In the genomic region with DNA sequence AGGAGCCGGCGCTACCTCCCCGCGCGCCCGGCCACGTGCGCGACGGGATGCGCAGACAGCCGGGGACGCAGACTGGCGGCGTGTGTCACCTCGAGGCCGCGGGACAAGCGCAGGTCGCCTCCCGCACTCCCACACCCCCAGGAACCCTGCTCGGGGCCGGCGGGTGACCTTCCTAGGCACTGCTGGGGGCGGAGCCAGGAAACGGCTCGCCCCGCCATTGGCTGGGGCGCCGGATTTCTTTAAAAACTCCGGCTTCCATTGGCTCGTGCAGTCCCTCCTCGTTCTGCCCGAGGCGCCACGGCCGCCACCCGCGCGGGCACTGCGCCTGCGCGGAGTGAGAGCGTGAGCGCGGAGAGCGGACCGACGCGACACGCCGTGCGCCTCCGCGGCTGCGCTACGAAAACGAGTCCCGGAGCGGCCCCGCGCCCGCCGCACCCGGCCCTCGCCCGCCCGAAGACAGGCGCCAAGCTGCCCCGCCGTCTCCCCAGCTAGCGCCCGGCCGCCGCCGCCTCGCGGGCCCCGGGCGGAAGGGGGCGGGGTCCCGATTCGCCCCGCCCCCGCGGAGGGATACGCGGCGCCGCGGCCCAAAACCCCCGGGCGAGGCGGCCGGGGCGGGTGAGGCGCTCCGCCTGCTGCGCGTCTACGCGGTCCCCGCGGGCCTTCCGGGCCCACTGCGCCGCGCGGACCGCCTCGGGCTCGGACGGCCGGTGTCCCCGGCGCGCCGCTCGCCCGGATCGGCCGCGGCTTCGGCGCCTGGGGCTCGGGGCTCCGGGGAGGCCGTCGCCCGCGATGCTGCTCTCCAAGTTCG, we compare ENCODE assay signal across 8 cellular contexts. TPM values are rescaled to one million over a fixed set of nuclear protein-coding genes. Genes with fewer than 3 reads are reported as not detected.
DNase-seq lines count a peak whose midpoint lies in the region; TF ChIP-seq lines count a peak whose summit lies in the region.

A gene (plus strand): TSS at position 614 of the 808 bp plus-strand sequence. CDS start 176 bp downstream, at position 790.

- no peaks in the 10 kb centered on the region for H3K27me3 ChIP-seq in effector memory CD4-positive, alpha-beta T cell (replicated peaks; ENCODE audit: control insufficient read depth, insufficient read depth, low read length, poor library complexity, severe bottlenecking)

- peak within 1 kb of the TSS; percentile 89 for H3K4me3 ChIP-seq in effector memory CD4-positive, alpha-beta T cell (ENCODE audit: insufficient read depth, low read depth, low read length, poor library complexity, severe bottlenecking)

- peaks cover 17% of the 10 kb centered on the region for H3K36me3 ChIP-seq in effector memory CD4-positive, alpha-beta T cell (ENCODE audit: control insufficient read depth, insufficient read depth, low read length)

- DNase-seq in COLO829 (ENCODE audit: low spot score): peak; percentile 98
- DNase-seq in GM20000 (ENCODE audit: low spot score): peak; percentile 99
- peak; percentile 95 for DNase-seq in HT-29 (ENCODE audit: low spot score)
- peak; percentile 94 for DNase-seq in NOMO-1 treated with DMSO at 0.1 percent for 48 hours (lab: John Stamatoyannopoulos, UW; ENCODE audit: unreplicated experiment)
- peak; percentile 87 to 92 for DNase-seq in activated CD8-positive, alpha-beta memory T cell treated with anti-CD3 and anti-CD28 coated beads for 4 hours (ENCODE audit: low read depth in 2 of 2)
- peak; percentile 89 to 93 (median 90) for DNase-seq in effector memory CD4-positive, alpha-beta T cell
- peak; percentile 98 for DNase-seq in medulla oblongata (ENCODE audit: extremely low spot score)
- DNase-seq in stimulated activated CD4-positive, alpha-beta T cell treated with anti-CD3 and anti-CD28 coated beads, TNF-alpha, amount 100 ng/mL, for 48 hours (ENCODE audit: low read depth in 3 of 3): peak; percentile 86 to 93 (median 90)

- peaks cover 31% of the 10 kb centered on the region for H3K4me1 ChIP-seq in effector memory CD4-positive, alpha-beta T cell (ENCODE audit: control insufficient read depth, insufficient read depth, low read length, poor library complexity, severe bottlenecking)

- TF ChIP-seq CTCF in GM20000 (IDR thresholded peaks at IDR 0.05; ENCODE audit: extremely low read depth, missing control alignments): no peak

- H3K27ac ChIP-seq in effector memory CD4-positive, alpha-beta T cell (ENCODE audit: insufficient read depth, low read length, poor library complexity, severe bottlenecking): peak within 1 kb of the TSS; percentile 97

- H3K9me3 ChIP-seq in effector memory CD4-positive, alpha-beta T cell (ENCODE audit: control insufficient read depth, low read length): no peaks in the 10 kb centered on the region

RNA-seq across cellular contexts. Expression of the gene that starts here (rescaled TPM):
- 161 and 183 TPM in 2 replicates for total RNA-seq in HT-29 (2014; rRNA removed; shearing (Covaris generic))

Comparison
In these comparisons a context has a peak if more than half of its experiments do, and no peak if none do; other contexts are left out.
1. Peak in every context shown above with its lines: DNase-seq, H3K4me3 ChIP-seq and H3K27ac ChIP-seq.